Comparison of ENCODE assay signal across 8 cellular contexts in genomic region chr17:64240741-64241347, GRCh38. TPM values are rescaled to one million over a fixed set of nuclear protein-coding genes. Genes with fewer than 3 reads are reported as not detected.
DNase-seq lines count a peak whose midpoint lies in the region; ATAC-seq, FAIRE-seq and TF ChIP-seq lines count a peak whose summit lies in the region.

No MANE protein-coding gene starts in this region.

- dilution Hi-C loops in endothelial cell of umbilical vein (cut with MboI; ENCODE audit: extremely low pct_ligation_motif_present, low sequenced_read_pairs), result no loop called here

- no peaks in the 10 kb centered on the region for H4K20me1 ChIP-seq in endothelial cell of umbilical vein (replicated peaks; ENCODE audit: control insufficient read depth, extremely low read depth, insufficient read depth, low read length)

- DNase-seq in RWPE1 (ENCODE audit: low spot score) (peak; percentile 26), endothelial cell of umbilical vein (ENCODE audit: low read depth, low spot score) (peak; percentile 75), lung (ENCODE audit: low spot score) (peak; percentile 43), type B pancreatic cell (ENCODE audit: extremely low spot score, unreplicated experiment) (no peak), KBM-7 (no peak)
- no peak for DNase-seq in activated effector memory CD4-positive, alpha-beta T cell treated with anti-CD3 and anti-CD28 coated beads, Interleukin-2, amount 50 U/mL, for 16 hours

- no TSS peak for BruUV-seq in endothelial cell of umbilical vein (replicated peaks; lab: Mats Ljungman, UMichigan)

- no peak overlapping the region for H2AFZ ChIP-seq in endothelial cell of umbilical vein (ENCODE audit: low read depth, low read length)

- peaks cover 54% of the 10 kb centered on the region for H3K4me1 Mint-ChIP-seq in type B pancreatic cell (ENCODE audit: unreplicated experiment)

- FAIRE-seq in endothelial cell of umbilical vein (lab: Jason Lieb, UNC), result peak; percentile 70

- ATAC-seq in lung (ENCODE audit: insufficient read depth, low FRiP score) (peak; percentile 47), HG03196 (IDR thresholded peaks at IDR 0.05; ENCODE audit: unreplicated experiment) (no peak), HG03354 (IDR thresholded peaks at IDR 0.05; ENCODE audit: poor library complexity, severe bottlenecking, unreplicated experiment) (no peak)

- no peak overlapping the region for H3K4me3 ChIP-seq in endothelial cell of umbilical vein (replicated peaks in 1 of 3; ENCODE audit: insufficient read depth in 1 of 3, low read depth in 1 of 3, low read length in 3 of 3)
- H3K4me3 ChIP-seq in lung, result no peak overlapping the region

- POLR2A ChIA-PET in RWPE1 (lab: Yijun Ruan, JAX; ENCODE audit: low non-redundant PET), result no interaction called here
- POLR2A ChIA-PET in endothelial cell of umbilical vein (lab: Charles Lee), result interaction anchor here (1.2 kb wide), 1 partner anchor 96 kb away, joined by 3 read pairs; no protein-coding TSS in a partner anchor

- peak overlapping the region; percentile 6 for H3K27ac Mint-ChIP-seq in type B pancreatic cell

- TF ChIP-seq CTCF in RWPE1 (conservative IDR thresholded peaks at IDR 0.05; ENCODE audit: low read depth) (no peak), endothelial cell of umbilical vein (IDR thresholded peaks at IDR 0.05; ENCODE audit: extremely low read depth in 1 of 2, insufficient read depth in 1 of 2, low read depth in 1 of 2, low read length in 2 of 2) (no peak), lung (IDR thresholded peaks at IDR 0.05; ENCODE audit: control extremely low read depth, extremely low read depth) (no peak), type B pancreatic cell (conservative IDR thresholded peaks at IDR 0.05) (no peak)

- H3K9me1 ChIP-seq in endothelial cell of umbilical vein (replicated peaks; ENCODE audit: control insufficient read depth, extremely low read depth, insufficient read depth, low read length), result no peaks in the 10 kb centered on the region

- peaks cover 2% of the 10 kb centered on the region for H3K79me2 ChIP-seq in endothelial cell of umbilical vein (ENCODE audit: control insufficient read depth, insufficient read depth, low read length)

- H3K4me1 ChIP-seq in endothelial cell of umbilical vein (ENCODE audit: control insufficient read depth, extremely low read depth, insufficient read depth, low read length), result peaks cover 6% of the 10 kb centered on the region
- peaks cover 7 to 14% of the 10 kb centered on the region in 2 donors for H3K4me1 ChIP-seq in lung (ENCODE audit: control insufficient read depth in 2 of 2, insufficient read depth in 2 of 2, low read length in 2 of 2)

- H3K36me3 ChIP-seq in endothelial cell of umbilical vein (ENCODE audit: control insufficient read depth in 2 of 2, extremely low read depth in 1 of 2, insufficient read depth in 2 of 2, low read length in 2 of 2) (no peaks in the 10 kb centered on the region), lung (ENCODE audit: control insufficient read depth in 2 of 2, insufficient read depth in 2 of 2, low read length in 2 of 2) (no peaks in the 10 kb centered on the region)

- TF ChIP-seq POLR2A in endothelial cell of umbilical vein (IDR thresholded peaks at IDR 0.05; ENCODE audit: low read depth, low read length), result no peak

- no peaks in the 10 kb centered on the region for H3K27me3 ChIP-seq in endothelial cell of umbilical vein (ENCODE audit: control insufficient read depth in 2 of 2, insufficient read depth in 2 of 2, low read length in 2 of 2)
- no peaks in the 10 kb centered on the region for H3K27me3 ChIP-seq in lung (ENCODE audit: control insufficient read depth, insufficient read depth)

- no peak overlapping the region for H3K9ac ChIP-seq in endothelial cell of umbilical vein (replicated peaks; ENCODE audit: extremely low read depth, insufficient read depth, low read length)

- CTCF ChIA-PET in RWPE1 (lab: Yijun Ruan, JAX), result interaction anchor here (0.6 to 1.0 kb wide), 2 partner anchors 42 to 92 kb away, joined by 3 read pairs; no protein-coding TSS in a partner anchor
- CTCF ChIA-PET in endothelial cell of umbilical vein (lab: Charles Lee), result interaction anchor here (0.9 to 2.9 kb wide), 10 partner anchors 10 to 107 kb away, joined by 3 to 8 read pairs (median 4); no protein-coding TSS in a partner anchor

- H3K27me3 Mint-ChIP-seq in type B pancreatic cell, result no peaks in the 10 kb centered on the region

- H3K4me3 Mint-ChIP-seq in type B pancreatic cell, result peak overlapping the region; percentile 14

- intact Hi-C loops in endothelial cell of umbilical vein (cut with micrococcal nuclease), result no loop called here

- WGBS in lung, 2 donors, result 38% methylated on average over 8 of the region's 8 CpGs

- in situ Hi-C loops in KBM-7 (cut with MboI; ENCODE audit: low pct_unique_long_range_greater_than_20kb, low sequenced_read_pairs), result no loop called here

- H3K9me3 Mint-ChIP-seq in type B pancreatic cell, result peaks cover 4% of the 10 kb centered on the region

- H3K27ac ChIP-seq in RWPE1 (peak overlapping the region; percentile 85), endothelial cell of umbilical vein (ENCODE audit: insufficient read depth, low read depth, low read length) (no peak overlapping the region), lung (ENCODE audit: low read depth in 1 of 2, low read length in 1 of 2) (peak overlapping the region; percentile 60 to 61)

- peaks cover 8% of the 10 kb centered on the region for H3K36me3 Mint-ChIP-seq in type B pancreatic cell

- H3K9me3 ChIP-seq in endothelial cell of umbilical vein (replicated peaks; ENCODE audit: control insufficient read depth, insufficient read depth, low read length) (no peaks in the 10 kb centered on the region), lung (ENCODE audit: control insufficient read depth in 2 of 2, insufficient read depth in 1 of 2, low read length in 1 of 2) (no peaks in the 10 kb centered on the region)

- no peak overlapping the region for H3K4me2 ChIP-seq in endothelial cell of umbilical vein (ENCODE audit: insufficient read depth, low read length)

TF ChIP-seq in endothelial cell of umbilical vein, 7 proteins besides CTCF, POLR2A, EP300 and RAD21:
- no peak for TF ChIP-seq EZH2 (IDR thresholded peaks at IDR 0.05; ENCODE audit: borderline replicate concordance, low read depth, low read length, severe bottlenecking)
- TF ChIP-seq MYC (IDR thresholded peaks at IDR 0.05; ENCODE audit: low read depth, low read length), result no peak
- TF ChIP-seq FOS (IDR thresholded peaks at IDR 0.05; ENCODE audit: borderline replicate concordance, insufficient read depth, low read length), result no peak
- no peak for TF ChIP-seq GATA2 (IDR thresholded peaks at IDR 0.05; ENCODE audit: insufficient read depth, insufficient read length, low read depth, low read length)
- TF ChIP-seq MAX (IDR thresholded peaks at IDR 0.05; ENCODE audit: insufficient read depth, insufficient read length), result no peak
- no peak for TF ChIP-seq POLR2AphosphoS5 (IDR thresholded peaks at IDR 0.05; ENCODE audit: insufficient read depth, low read depth, low read length)
- no peak for TF ChIP-seq JUN (IDR thresholded peaks at IDR 0.05; ENCODE audit: borderline replicate concordance, insufficient read depth, insufficient read length, low read depth)
TF ChIP-seq in endothelial cell of umbilical vein: peak in this region for 0.

RNA-seq across cellular contexts. Expression of gene TEX2, which starts 22.2 kb away (rescaled TPM):
- total RNA-seq in endothelial cell of umbilical vein (21.7 and 25.8 TPM in 2 replicates), lung (10 to 100 TPM; 38.9 to 42.8 TPM), type B pancreatic cell (ENCODE audit: low replicate concordance) (20.4 and 23.3 TPM in 2 replicates)
- polyA plus RNA-seq in endothelial cell of umbilical vein (12.5 and 13.3 TPM in 2 replicates), lung (10 to 100 TPM; 10.0 to 18.6 TPM)
- polyA plus RNA-seq in endothelial cell of umbilical vein (2011; cell fraction: cytosol; rRNA removed), result 14.5 and 15.7 TPM in 2 replicates
- polyA plus RNA-seq in endothelial cell of umbilical vein (2011; cell fraction: nucleus; rRNA removed), result 19.2 and 20.3 TPM in 2 replicates
- 17.4 and 20.3 TPM in 2 replicates for polyA plus RNA-seq in endothelial cell of umbilical vein (2012)
- 27.3 and 32.4 TPM in 2 replicates for polyA minus RNA-seq in endothelial cell of umbilical vein
- 14.3 TPM for polyA minus RNA-seq in endothelial cell of umbilical vein (2011; cell fraction: cytosol; rRNA and poly(A)+ RNA removed)
- polyA minus RNA-seq in endothelial cell of umbilical vein (2011; cell fraction: nucleus; rRNA and poly(A)+ RNA removed), result 15.1 and 20.7 TPM in 2 replicates

Comparison
In these comparisons a context has a peak if more than half of its experiments do, and no peak if none do; other contexts are left out.
1. DNase-seq: peak in RWPE1 (single experiment), endothelial cell of umbilical vein (single experiment) and lung (single experiment); none in type B pancreatic cell (single experiment), KBM-7 (single experiment) and activated effector memory CD4-positive, alpha-beta T cell treated with anti-CD3 and anti-CD28 coated beads, Interleukin-2, amount 50 U/mL, for 16 hours (single experiment).